ENCODE assay signal across 1 cellular context in genomic region chr5:88889165-88890069, GRCh38.
TF ChIP-seq lines count a peak whose summit lies in the region.

No MANE protein-coding gene starts in this region.

TF ChIP-seq in K562, 482 proteins besides CTCF, POLR2A, EP300 and RAD21 (continued from another document and continues in another):
- TF ChIP-seq, protein P1, sequence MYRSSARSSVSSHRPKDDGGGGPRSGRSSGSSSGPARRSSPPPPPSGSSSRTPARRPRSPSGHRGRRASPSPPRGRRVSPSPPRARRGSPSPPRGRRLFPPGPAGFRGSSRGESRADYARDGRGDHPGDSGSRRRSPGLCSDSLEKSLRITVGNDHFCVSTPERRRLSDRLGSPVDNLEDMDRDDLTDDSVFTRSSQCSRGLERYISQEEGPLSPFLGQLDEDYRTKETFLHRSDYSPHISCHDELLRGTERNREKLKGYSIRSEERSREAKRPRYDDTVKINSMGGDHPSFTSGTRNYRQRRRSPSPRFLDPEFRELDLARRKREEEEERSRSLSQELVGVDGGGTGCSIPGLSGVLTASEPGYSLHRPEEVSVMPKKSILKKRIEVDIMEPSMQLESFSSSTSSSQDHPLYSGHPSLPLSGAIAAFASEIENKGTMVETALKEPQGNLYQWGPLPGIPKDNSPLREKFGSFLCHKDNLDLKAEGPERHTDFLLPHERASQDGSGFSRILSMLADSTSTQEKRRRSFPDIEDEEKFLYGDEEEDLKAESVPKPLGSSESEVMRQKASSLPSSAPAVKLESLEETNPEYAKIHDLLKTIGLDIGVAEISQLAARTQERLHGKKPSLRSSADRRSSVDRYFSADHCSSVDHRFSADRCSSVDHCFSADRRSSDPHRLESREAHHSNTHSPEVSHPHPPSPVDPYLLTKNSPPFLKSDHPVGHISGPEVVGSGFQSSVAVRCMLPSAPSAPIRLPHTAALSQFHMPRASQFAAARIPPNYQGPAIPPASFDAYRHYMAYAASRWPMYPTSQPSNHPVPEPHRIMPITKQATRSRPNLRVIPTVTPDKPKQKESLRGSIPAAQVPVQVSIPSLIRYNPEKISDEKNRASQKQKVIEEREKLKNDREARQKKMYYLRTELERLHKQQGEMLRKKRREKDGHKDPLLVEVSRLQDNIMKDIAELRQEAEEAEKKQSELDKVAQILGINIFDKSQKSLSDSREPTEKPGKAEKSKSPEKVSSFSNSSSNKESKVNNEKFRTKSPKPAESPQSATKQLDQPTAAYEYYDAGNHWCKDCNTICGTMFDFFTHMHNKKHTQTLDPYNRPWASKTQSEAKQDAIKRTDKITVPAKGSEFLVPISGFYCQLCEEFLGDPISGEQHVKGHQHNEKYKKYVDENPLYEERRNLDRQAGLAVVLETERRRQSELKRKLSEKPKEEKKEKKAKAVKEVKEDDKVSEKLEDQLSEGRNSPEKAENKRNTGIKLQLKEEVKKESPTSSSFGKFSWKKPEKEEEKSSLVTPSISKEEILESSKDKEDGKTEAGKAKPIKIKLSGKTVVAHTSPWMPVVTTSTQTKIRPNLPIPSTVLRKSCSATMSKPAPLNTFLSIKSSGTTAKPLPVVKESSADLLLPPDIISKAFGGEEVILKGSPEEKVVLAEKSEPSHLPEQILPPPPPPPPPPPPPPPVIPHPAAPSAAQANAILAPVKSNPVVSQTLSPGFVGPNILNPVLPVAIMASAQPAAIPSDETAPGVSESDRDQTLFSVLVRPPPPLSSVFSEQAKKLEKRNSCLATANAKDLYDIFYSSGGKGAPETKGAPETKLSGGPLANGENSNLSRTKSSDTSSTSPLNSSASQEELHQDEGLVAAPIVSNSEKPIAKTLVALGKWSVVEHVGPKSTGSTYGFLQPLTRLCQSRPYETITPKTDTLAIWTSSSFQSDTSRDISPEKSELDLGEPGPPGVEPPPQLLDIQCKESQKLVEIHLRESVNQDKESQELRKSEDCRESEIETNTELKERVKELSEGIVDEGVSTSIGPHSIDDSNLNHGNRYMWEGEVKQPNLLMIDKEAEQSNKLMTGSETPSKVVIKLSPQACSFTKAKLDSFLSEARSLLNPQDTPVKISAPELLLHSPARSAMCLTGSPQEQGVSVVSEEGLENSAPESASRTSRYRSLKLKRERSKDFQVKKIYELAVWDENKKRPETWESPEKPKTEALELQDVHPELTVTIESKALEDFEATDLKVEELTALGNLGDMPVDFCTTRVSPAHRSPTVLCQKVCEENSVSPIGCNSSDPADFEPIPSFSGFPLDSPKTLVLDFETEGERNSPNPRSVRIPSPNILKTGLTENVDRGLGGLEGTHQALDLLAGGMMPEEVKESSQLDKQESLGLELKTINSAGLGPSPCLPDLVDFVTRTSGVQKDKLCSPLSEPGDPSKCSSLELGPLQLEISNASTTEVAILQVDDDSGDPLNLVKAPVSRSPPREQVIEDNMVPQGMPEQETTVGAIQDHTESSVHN (IDR thresholded peaks at IDR 0.05; ENCODE audit: borderline replicate concordance in 1 of 2, low read depth in 1 of 2): no peak
- no peak for TF ChIP-seq IRF9 (tag; IDR thresholded peaks at IDR 0.05)
- TF ChIP-seq GABPB1 (CRISPR knock-in tag; IDR thresholded peaks at IDR 0.05): no peak
- peak; percentile 53 for TF ChIP-seq VEZF1 (CRISPR knock-in tag; IDR thresholded peaks at IDR 0.05)
- TF ChIP-seq MYC (IDR thresholded peaks at IDR 0.05; ENCODE audit: low read depth, low read length): peak; percentile 13; the same call in 1 of the 2 replicates
- TF ChIP-seq MYC (CRISPR knock-in tag; IDR thresholded peaks at IDR 0.05; ENCODE audit: borderline replicate concordance, low read depth): no peak
- no peak for TF ChIP-seq MEIS2 (IDR thresholded peaks at IDR 0.05; ENCODE audit: partially characterized antibody)
- TF ChIP-seq ZNF444 (CRISPR knock-in tag; IDR thresholded peaks at IDR 0.05): no peak
- TF ChIP-seq MYBL2 (IDR thresholded peaks at IDR 0.05; ENCODE audit: low read depth): no peak
- TF ChIP-seq MYBL2 (CRISPR knock-in tag; IDR thresholded peaks at IDR 0.05; ENCODE audit: borderline replicate concordance): no peak
- TF ChIP-seq SUPT5H (IDR thresholded peaks at IDR 0.05): no peak
- 0 out of 4 replicates have a peak, but pooled peaks of 1 of the 2 experiments have one; percentile 29 for TF ChIP-seq MNT (conservative IDR thresholded peaks at IDR 0.05)
- TF ChIP-seq E4F1 (CRISPR knock-in tag; IDR thresholded peaks at IDR 0.05; ENCODE audit: borderline replicate concordance): no peak
- peak; percentile 31; the same call in 1 of the 2 replicates for TF ChIP-seq ZFX (CRISPR knock-in tag; IDR thresholded peaks at IDR 0.05)
- TF ChIP-seq PPARD (CRISPR knock-in tag; IDR thresholded peaks at IDR 0.05): no peak
- no peak for TF ChIP-seq ZNF232 (CRISPR knock-in tag; IDR thresholded peaks at IDR 0.05)
- TF ChIP-seq C11orf30 (IDR thresholded peaks at IDR 0.05; ENCODE audit: low read depth): no peak
- TF ChIP-seq, protein P2, sequence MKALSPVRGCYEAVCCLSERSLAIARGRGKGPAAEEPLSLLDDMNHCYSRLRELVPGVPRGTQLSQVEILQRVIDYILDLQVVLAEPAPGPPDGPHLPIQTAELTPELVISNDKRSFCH (CRISPR knock-in tag; IDR thresholded peaks at IDR 0.05): no peak
- TF ChIP-seq, protein P2 (tag; IDR thresholded peaks at IDR 0.05): no peak
- no peak for TF ChIP-seq NR3C1 (CRISPR knock-in tag; IDR thresholded peaks at IDR 0.05)
- TF ChIP-seq POLR2AphosphoS2 (IDR thresholded peaks at IDR 0.05; ENCODE audit: low read length): no peak
- TF ChIP-seq MTA3 (IDR thresholded peaks at IDR 0.05; ENCODE audit: borderline replicate concordance): no peak
- no peak for TF ChIP-seq LCOR (CRISPR knock-in tag; IDR thresholded peaks at IDR 0.05)
- TF ChIP-seq ZNF75A (CRISPR knock-in tag; IDR thresholded peaks at IDR 0.05): no peak
- no peak for TF ChIP-seq ZNF76 (CRISPR knock-in tag; IDR thresholded peaks at IDR 0.05; ENCODE audit: borderline replicate concordance)
- no peak for TF ChIP-seq SMAD2 (IDR thresholded peaks at IDR 0.05; ENCODE audit: low read depth, low read length)
- TF ChIP-seq, protein P3, sequence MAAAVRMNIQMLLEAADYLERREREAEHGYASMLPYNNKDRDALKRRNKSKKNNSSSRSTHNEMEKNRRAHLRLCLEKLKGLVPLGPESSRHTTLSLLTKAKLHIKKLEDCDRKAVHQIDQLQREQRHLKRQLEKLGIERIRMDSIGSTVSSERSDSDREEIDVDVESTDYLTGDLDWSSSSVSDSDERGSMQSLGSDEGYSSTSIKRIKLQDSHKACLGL (CRISPR knock-in tag; IDR thresholded peaks at IDR 0.05; ENCODE audit: borderline replicate concordance, poor library complexity, severe bottlenecking): no peak
- no peak for TF ChIP-seq GTF2E2 (tag; IDR thresholded peaks at IDR 0.05)
- no peak for TF ChIP-seq ZNF589 (CRISPR knock-in tag; IDR thresholded peaks at IDR 0.05; ENCODE audit: low read depth)
- TF ChIP-seq MEF2D (tag; conservative IDR thresholded peaks at IDR 0.05; ENCODE audit: low read depth): no peak
- TF ChIP-seq, protein P4, sequence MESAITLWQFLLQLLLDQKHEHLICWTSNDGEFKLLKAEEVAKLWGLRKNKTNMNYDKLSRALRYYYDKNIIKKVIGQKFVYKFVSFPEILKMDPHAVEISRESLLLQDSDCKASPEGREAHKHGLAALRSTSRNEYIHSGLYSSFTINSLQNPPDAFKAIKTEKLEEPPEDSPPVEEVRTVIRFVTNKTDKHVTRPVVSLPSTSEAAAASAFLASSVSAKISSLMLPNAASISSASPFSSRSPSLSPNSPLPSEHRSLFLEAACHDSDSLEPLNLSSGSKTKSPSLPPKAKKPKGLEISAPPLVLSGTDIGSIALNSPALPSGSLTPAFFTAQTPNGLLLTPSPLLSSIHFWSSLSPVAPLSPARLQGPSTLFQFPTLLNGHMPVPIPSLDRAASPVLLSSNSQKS (CRISPR knock-in tag; IDR thresholded peaks at IDR 0.05): no peak
- peak; percentile 29; the same call in 1 of the 2 replicates for TF ChIP-seq CBX1 (IDR thresholded peaks at IDR 0.05; ENCODE audit: low read depth)
- no peak for TF ChIP-seq ZNF408 (CRISPR knock-in tag; IDR thresholded peaks at IDR 0.05; ENCODE audit: low read depth)
- no peak for TF ChIP-seq ARID3B (CRISPR knock-in tag; IDR thresholded peaks at IDR 0.05; ENCODE audit: borderline replicate concordance)
- TF ChIP-seq PHF8 (IDR thresholded peaks at IDR 0.05; ENCODE audit: borderline replicate concordance, low read length): no peak; the same call in 1 of the 2 replicates
- TF ChIP-seq SAFB (IDR thresholded peaks at IDR 0.05; ENCODE audit: borderline replicate concordance, low read depth, low read length): no peak
- TF ChIP-seq TEAD4 (IDR thresholded peaks at IDR 0.05; ENCODE audit: low read length): no peak
- no peak for TF ChIP-seq TEAD4 (CRISPR knock-in tag; IDR thresholded peaks at IDR 0.05; ENCODE audit: borderline replicate concordance)
- TF ChIP-seq ZNF740 (CRISPR knock-in tag; IDR thresholded peaks at IDR 0.05): peak; percentile 64
- TF ChIP-seq ZNF740 (tag; IDR thresholded peaks at IDR 0.05): no peak
- peak; percentile 32 for TF ChIP-seq RBFOX2 (IDR thresholded peaks at IDR 0.05; ENCODE audit: low read depth, low read length)
- no peak for TF ChIP-seq ZNF830 (CRISPR knock-in tag; IDR thresholded peaks at IDR 0.05)
- TF ChIP-seq, protein P5, sequence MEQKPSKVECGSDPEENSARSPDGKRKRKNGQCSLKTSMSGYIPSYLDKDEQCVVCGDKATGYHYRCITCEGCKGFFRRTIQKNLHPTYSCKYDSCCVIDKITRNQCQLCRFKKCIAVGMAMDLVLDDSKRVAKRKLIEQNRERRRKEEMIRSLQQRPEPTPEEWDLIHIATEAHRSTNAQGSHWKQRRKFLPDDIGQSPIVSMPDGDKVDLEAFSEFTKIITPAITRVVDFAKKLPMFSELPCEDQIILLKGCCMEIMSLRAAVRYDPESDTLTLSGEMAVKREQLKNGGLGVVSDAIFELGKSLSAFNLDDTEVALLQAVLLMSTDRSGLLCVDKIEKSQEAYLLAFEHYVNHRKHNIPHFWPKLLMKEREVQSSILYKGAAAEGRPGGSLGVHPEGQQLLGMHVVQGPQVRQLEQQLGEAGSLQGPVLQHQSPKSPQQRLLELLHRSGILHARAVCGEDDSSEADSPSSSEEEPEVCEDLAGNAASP (IDR thresholded peaks at IDR 0.05): no peak
